Comparison of ENCODE assay signal across 14 cellular contexts in genomic region chr4:10005632-10006031, GRCh38. TPM values are rescaled to one million over a fixed set of nuclear protein-coding genes. Genes with fewer than 3 reads are reported as not detected.
DNase-seq lines count a peak whose midpoint lies in the region; ATAC-seq, FAIRE-seq and TF ChIP-seq lines count a peak whose summit lies in the region.
"Had no signal": no experiment of that assay in that cellular context is flagged by ENCODE, and none has a peak within 500 bp of the region (broad histone marks: within the 10 kb centered on the region; RNA-seq: fewer than 3 reads in every experiment).

No MANE protein-coding gene starts in this region.

- H3K9me3 ChIP-seq in kidney (ENCODE audit: control insufficient read depth in 1 of 2, low read length in 2 of 2): no peaks in the 10 kb centered on the region
- no peaks in the 10 kb centered on the region for H3K9me3 ChIP-seq in spleen
- H3K9me3 ChIP-seq: ovary had no signal

- no peak overlapping the region for H3K9ac ChIP-seq in kidney (ENCODE audit: low read length in 2 of 2)

- TF ChIP-seq POLR2A in GM12892 (IDR thresholded peaks at IDR 0.05; ENCODE audit: low read depth, low read length): no peak
- TF ChIP-seq POLR2A in spleen (IDR thresholded peaks at IDR 0.05): no peak

- no peak for ATAC-seq in GM18517 (IDR thresholded peaks at IDR 0.05; ENCODE audit: unreplicated experiment)
- ATAC-seq: CD8-positive, alpha-beta T cell; SK-N-SH treated with all-trans-retinoic acid at 6 μM for 48 hours had no signal

- no peak overlapping the region for H3K4me3 ChIP-seq in kidney (ENCODE audit: low read length in 2 of 2)
- no peak overlapping the region for H3K4me3 ChIP-seq in spleen
- H3K4me3 ChIP-seq: ovary had no signal

- 56 to 80% (median 62%) methylated on average over 4 of the region's 4 CpGs for WGBS in spleen, 5 donors

- TF ChIP-seq CTCF in kidney (IDR thresholded peaks at IDR 0.05; ENCODE audit: borderline replicate concordance, extremely low read depth, insufficient read depth) (no peak), spleen (IDR thresholded peaks at IDR 0.05 in 8 of 11, conservative IDR thresholded peaks at IDR 0.05 in 3 of 11) (no peak)

- H3K36me3 ChIP-seq in kidney (ENCODE audit: control insufficient read depth in 1 of 2, insufficient read depth in 2 of 2, low read length in 2 of 2) (peaks cover 3 to 26% of the 10 kb centered on the region in 2 donors), spleen (peaks cover 0 to 9% (median 0%) of the 10 kb centered on the region in 6 donors)
- H3K36me3 ChIP-seq: ovary had no signal

- no peaks in the 10 kb centered on the region for H3K27me3 ChIP-seq in spleen (replicated peaks in 1 of 7)
- H3K27me3 ChIP-seq: ovary had no signal

- intact Hi-C loops in kidney (cut with DNase I) (no loop called here), spleen (cut with DNase I; ENCODE audit: low total_unique reads) (no loop called here)

- H3K4me1 ChIP-seq in kidney (ENCODE audit: control insufficient read depth in 1 of 2, insufficient read depth in 1 of 2, low read depth in 1 of 2, low read length in 2 of 2) (peaks cover 25 to 49% of the 10 kb centered on the region in 2 donors), spleen (peaks cover 0 to 30% (median 16%) of the 10 kb centered on the region in 6 donors)

- DNase-seq in GM12892 (ENCODE audit: insufficient read length) (no peak), kidney (no peak), spleen (no peak), GOT3 (lab: John Stamatoyannopoulos, UW) (no peak), NCI-H2081 treated with DMSO at 0.1 percent for 48 hours (lab: John Stamatoyannopoulos, UW) (no peak)
- DNase-seq in stimulated activated naive CD4-positive, alpha-beta T cell treated with Interleukin-2 at 50 U/mL for 16 hours (lab: John Stamatoyannopoulos, UW): no peak
- DNase-seq: CD8-positive, alpha-beta T cell; hippocampal formation; NCI-H524 treated with DMSO at 0.1 percent for 48 hours had no signal

- H3K27ac ChIP-seq in angular gyrus (ENCODE audit: low read depth, low read length) (peak overlapping the region; percentile 22), kidney (ENCODE audit: low read depth in 2 of 2, low read length in 2 of 2) (peak overlapping the region; percentile 51 to 85), spleen (peak overlapping the region in 5 of 8 donors; percentile 9 to 80 (median 69))
- H3K27ac ChIP-seq: ovary had no signal

- peak; percentile 88 for FAIRE-seq in GM12892 (lab: Jason Lieb, UNC)
- no peak for FAIRE-seq in kidney (lab: Jason Lieb, UNC)

RNA-seq across cellular contexts. Expression of gene SLC2A9, which starts 15.7 kb away (rescaled TPM):
- polyA plus RNA-seq in GM12892 (2012; ENCODE audit: missing spikeins): 3.6 TPM
- 47.6 TPM for total RNA-seq in kidney
- polyA plus RNA-seq in kidney (ENCODE audit: insufficient read depth, low read depth, low replicate concordance): 41.5 TPM
- total RNA-seq in spleen: 1 to 10 TPM; 4.6 to 8.8 (median 5.8) TPM
- 1 to 10 TPM; 1.2 to 1.9 (median 1.5) TPM for polyA plus RNA-seq in spleen
- total RNA-seq: G401 had no signal
